In genomic region chr3:159082514-159082913, GRCh38 we compare ENCODE assay signal across 19 cellular contexts. TPM values are rescaled to one million over a fixed set of nuclear protein-coding genes. Genes with fewer than 3 reads are reported as not detected.
DNase-seq lines count a peak whose midpoint lies in the region; ATAC-seq and TF ChIP-seq lines count a peak whose summit lies in the region.
"Had no signal": no experiment of that assay in that cellular context is flagged by ENCODE, and none has a peak within 500 bp of the region (broad histone marks: within the 10 kb centered on the region; RNA-seq: fewer than 3 reads in every experiment).

No MANE protein-coding gene starts in this region.

- H3K27ac Mint-ChIP-seq in HFFc6, result no peak overlapping the region
- H3K27ac Mint-ChIP-seq: activated T-cell treated with anti-CD3 and anti-CD28 coated beads, Interleukin-2, amount 50 U/mL, for 72 hours; CD14-positive monocyte; progenitor cell of endocrine pancreas had no signal

- ATAC-seq in heart left ventricle, result no peak
- ATAC-seq: activated T-cell treated with anti-CD3 and anti-CD28 coated beads, Interleukin-2, amount 50 U/mL, for 72 hours; gastroesophageal sphincter had no signal

- TF ChIP-seq CTCF in AG09309 (IDR thresholded peaks at IDR 0.05; ENCODE audit: control insufficient read depth, insufficient read depth, low read depth, low read length, missing control alignments) (no peak), HFFc6 (IDR thresholded peaks at IDR 0.05) (no peak), heart left ventricle (IDR thresholded peaks at IDR 0.05) (no peak)

- H3K4me1 ChIP-seq in heart left ventricle, result no peaks in the 10 kb centered on the region
- H3K4me1 ChIP-seq: gastroesophageal sphincter had no signal

- H3K27me3 ChIP-seq in heart left ventricle, result no peaks in the 10 kb centered on the region
- H3K27me3 ChIP-seq: gastroesophageal sphincter had no signal

- H3K4me1 Mint-ChIP-seq in HFFc6 (ENCODE audit: low read depth), result peaks cover 25% of the 10 kb centered on the region; the same call in 1 of the 2 replicates
- H3K4me1 Mint-ChIP-seq: CD14-positive monocyte had no signal

- TF ChIP-seq POLR2A in heart left ventricle (IDR thresholded peaks at IDR 0.05), result no peak

- intact Hi-C loops in heart left ventricle (cut with DNase I), result no loop called here

- H3K4me3 ChIP-seq in AG09309 (ENCODE audit: control insufficient read depth, low read depth, low read length), result no peak overlapping the region
- no peak overlapping the region for H3K4me3 ChIP-seq in heart left ventricle
- H3K4me3 ChIP-seq: gastroesophageal sphincter, PC-9 had no signal

- no peak overlapping the region for H3K4me3 Mint-ChIP-seq in HFFc6
- H3K4me3 Mint-ChIP-seq: activated T-cell treated with anti-CD3 and anti-CD28 coated beads, Interleukin-2, amount 50 U/mL, for 72 hours; CD14-positive monocyte had no signal

- no peaks in the 10 kb centered on the region for H3K36me3 ChIP-seq in heart left ventricle
- H3K36me3 ChIP-seq: gastroesophageal sphincter had no signal

- H3K36me3 Mint-ChIP-seq in HFFc6 (ENCODE audit: low read depth), result no peaks in the 10 kb centered on the region
- H3K36me3 Mint-ChIP-seq: CD14-positive monocyte had no signal

- no peaks in the 10 kb centered on the region; the same call in 1 of the 2 replicates for H3K9me3 Mint-ChIP-seq in HFFc6

- DNase-seq in AG09309 (ENCODE audit: low read depth), result peak; percentile 46
- DNase-seq in HFFc6, result peak; percentile 57
- peak; percentile 35 for DNase-seq in SW480 (ENCODE audit: low spot score)
- DNase-seq in glomerular visceral epithelial cell (ENCODE audit: extremely low spot score), result peak; percentile 59
- DNase-seq in NCI-H1436 treated with DMSO at 0.1 percent for 48 hours (lab: John Stamatoyannopoulos, UW), result no peak
- no peak for DNase-seq in heart left ventricle
- no peak for DNase-seq in NCI-H82 treated with DMSO at 0.1 percent for 48 hours (lab: John Stamatoyannopoulos, UW; ENCODE audit: unreplicated experiment)
- no peak for DNase-seq in NCI-H510A (lab: John Stamatoyannopoulos, UW)
- DNase-seq: activated T-cell treated with anti-CD3 and anti-CD28 coated beads, Interleukin-2, amount 50 U/mL, for 72 hours; amniotic stem cell; kidney; NCI-H2227 treated with DMSO at 0.1 percent for 48 hours; PC-9 had no signal

- H3K27me3 Mint-ChIP-seq in HFFc6 (ENCODE audit: insufficient read depth), result no peaks in the 10 kb centered on the region
- H3K27me3 Mint-ChIP-seq: progenitor cell of endocrine pancreas had no signal

- WGBS in heart left ventricle, 4 donors, result 78 to 88% (median 82%) methylated on average over 1 of the region's 1 CpG

- H3K9me3 ChIP-seq in heart left ventricle, result peaks cover 0 to 10% (median 0%) of the 10 kb centered on the region in 12 donors
- H3K9me3 ChIP-seq: gastroesophageal sphincter had no signal

- H3K27ac ChIP-seq in heart left ventricle, result no peak overlapping the region
- H3K27ac ChIP-seq: gastroesophageal sphincter, HL-60, PC-9 had no signal

RNA-seq across cellular contexts. Expression of gene IQCJ, which starts 13.4 kb away (rescaled TPM):
- total RNA-seq in HFFc6 (2021; fragmentation: NEBNext Ultra II Directional; extraction: Animal tissue kit (Norgen Biotek cat#: 25700)), result not detected
- under 1 TPM in 8 of 9 donors, not detected in 1; 0.18 to 0.99 (median 0.75) TPM for total RNA-seq in heart left ventricle
- under 1 TPM in 1 of 2 donors, not detected in 1; 0.04 TPM for polyA plus RNA-seq in heart left ventricle
- total RNA-seq: activated T-cell treated with anti-CD3 and anti-CD28 coated beads, Interleukin-2, amount 50 U/mL, for 72 hours; gastroesophageal sphincter; kidney; PC-9; progenitor cell of endocrine pancreas; T-helper 2 cell treated with Interferon-gamma antibody and Interleukin-4, amounts not matched to agents 100 ng/mL and 5 ng/mL, for 36 hours had no signal
- polyA plus RNA-seq: CD14-positive monocyte, urinary bladder had no signal

Comparison
In these comparisons a context has a peak if more than half of its experiments do, and no peak if none do; other contexts are left out.
1. DNase-seq: peak in AG09309 (single experiment), HFFc6 (single experiment), SW480 (single experiment) and glomerular visceral epithelial cell (single experiment); none in NCI-H1436 treated with DMSO at 0.1 percent for 48 hours (single experiment), heart left ventricle (0 of 5), NCI-H82 treated with DMSO at 0.1 percent for 48 hours (single experiment) and NCI-H510A (single experiment).